In genomic region chr22:49820984-49821383, GRCh38 we compare ENCODE assay signal across 1 cellular context.
TF ChIP-seq lines count a peak whose summit lies in the region.

No MANE protein-coding gene starts in this region.

TF ChIP-seq in GM12878, 131 proteins besides CTCF, POLR2A, EP300 and RAD21:
- no peak for TF ChIP-seq JUND (IDR thresholded peaks at IDR 0.05; ENCODE audit: low read depth, low read length)
